ENCODE assay signal across 1 cellular context in genomic region chr19:39304185-39304513, GRCh38.
TF ChIP-seq lines count a peak whose summit lies in the region.

No MANE protein-coding gene starts in this region.

TF ChIP-seq in HEK293, 187 proteins besides CTCF, POLR2A, EP300 and RAD21 (continued from another document):
- TF ChIP-seq ZNF518A (tag by site-specific recombination; conservative IDR thresholded peaks at IDR 0.05; ENCODE audit: low read depth) = no peak
- no peak for TF ChIP-seq ZBTB21 (tag by site-specific recombination; IDR thresholded peaks at IDR 0.05)
- no peak for TF ChIP-seq BCL6B (tag by site-specific recombination; IDR thresholded peaks at IDR 0.05)
- TF ChIP-seq EGR2 (tag by site-specific recombination; IDR thresholded peaks at IDR 0.05; ENCODE audit: low read depth) = peak; percentile 81
- TF ChIP-seq BCL11A (tag by site-specific recombination; IDR thresholded peaks at IDR 0.05; ENCODE audit: low read depth) = no peak
- no peak for TF ChIP-seq KLF10 (tag by site-specific recombination; IDR thresholded peaks at IDR 0.05)
